In genomic region chr5:140362875-140363630, GRCh38 we compare ENCODE assay signal across 1 cellular context.
TF ChIP-seq lines count a peak whose summit lies in the region.

No MANE protein-coding gene starts in this region.

TF ChIP-seq in HepG2, 621 proteins besides CTCF, POLR2A, EP300 and RAD21 (continued from another document and continues in another):
- TF ChIP-seq, protein P1, sequence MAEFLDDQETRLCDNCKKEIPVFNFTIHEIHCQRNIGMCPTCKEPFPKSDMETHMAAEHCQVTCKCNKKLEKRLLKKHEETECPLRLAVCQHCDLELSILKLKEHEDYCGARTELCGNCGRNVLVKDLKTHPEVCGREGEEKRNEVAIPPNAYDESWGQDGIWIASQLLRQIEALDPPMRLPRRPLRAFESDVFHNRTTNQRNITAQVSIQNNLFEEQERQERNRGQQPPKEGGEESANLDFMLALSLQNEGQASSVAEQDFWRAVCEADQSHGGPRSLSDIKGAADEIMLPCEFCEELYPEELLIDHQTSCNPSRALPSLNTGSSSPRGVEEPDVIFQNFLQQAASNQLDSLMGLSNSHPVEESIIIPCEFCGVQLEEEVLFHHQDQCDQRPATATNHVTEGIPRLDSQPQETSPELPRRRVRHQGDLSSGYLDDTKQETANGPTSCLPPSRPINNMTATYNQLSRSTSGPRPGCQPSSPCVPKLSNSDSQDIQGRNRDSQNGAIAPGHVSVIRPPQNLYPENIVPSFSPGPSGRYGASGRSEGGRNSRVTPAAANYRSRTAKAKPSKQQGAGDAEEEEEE (CRISPR knock-in tag; IDR thresholded peaks at IDR 0.05; ENCODE audit: borderline replicate concordance): 0 out of 2 replicates have a peak, but pooled peaks have one; percentile 51
- TF ChIP-seq ZMYM4 (CRISPR knock-in tag; IDR thresholded peaks at IDR 0.05) (peak; percentile 81; the same call in 1 of the 2 replicates), NBN (conservative IDR thresholded peaks at IDR 0.05) (no peak), CBX5 (CRISPR knock-in tag; IDR thresholded peaks at IDR 0.05; ENCODE audit: borderline replicate concordance) (no peak), ZEB1 (IDR thresholded peaks at IDR 0.05; ENCODE audit: insufficient replicate concordance, low read depth) (no peak), ZNF776 (CRISPR knock-in tag; IDR thresholded peaks at IDR 0.05) (0 out of 2 replicates have a peak, but pooled peaks have one; percentile 53), ZNF337 (CRISPR knock-in tag; IDR thresholded peaks at IDR 0.05; ENCODE audit: borderline replicate concordance, low read depth) (no peak), CEBPG (CRISPR knock-in tag; IDR thresholded peaks at IDR 0.05) (0 out of 2 replicates have a peak, but pooled peaks have one; percentile 22), SOX6 (IDR thresholded peaks at IDR 0.05) (no peak), SOX6 (CRISPR knock-in tag; IDR thresholded peaks at IDR 0.05) (peak; percentile 52), RBM39 (IDR thresholded peaks at IDR 0.05; ENCODE audit: low read depth, low read length, poor library complexity, severe bottlenecking) (peak; percentile 55), TCF12 (IDR thresholded peaks at IDR 0.05) (no peak), TCF12 (CRISPR knock-in tag; IDR thresholded peaks at IDR 0.05) (no peak), MED13 (CRISPR knock-in tag; IDR thresholded peaks at IDR 0.05) (no peak), AGO1 (IDR thresholded peaks at IDR 0.05; ENCODE audit: low read depth, low read length, poor library complexity, severe bottlenecking) (no peak), ONECUT2 (CRISPR knock-in tag; IDR thresholded peaks at IDR 0.05) (no peak), MIER3 (CRISPR knock-in tag; IDR thresholded peaks at IDR 0.05; ENCODE audit: borderline replicate concordance) (peak; percentile 65; the same call in 1 of the 2 replicates), ZFP36L1 (CRISPR knock-in tag; IDR thresholded peaks at IDR 0.05) (no peak), MEIS2 (CRISPR knock-in tag; IDR thresholded peaks at IDR 0.05) (no peak), ZNF44 (CRISPR knock-in tag; IDR thresholded peaks at IDR 0.05) (no peak), EED (CRISPR knock-in tag; IDR thresholded peaks at IDR 0.05) (no peak), ZNF687 (CRISPR knock-in tag; IDR thresholded peaks at IDR 0.05) (peak; percentile 81), ADNP (CRISPR knock-in tag; IDR thresholded peaks at IDR 0.05) (no peak), ZNF790 (CRISPR knock-in tag; IDR thresholded peaks at IDR 0.05; ENCODE audit: borderline replicate concordance) (0 out of 2 replicates have a peak, but pooled peaks have one; percentile 71), ZBTB21 (CRISPR knock-in tag; IDR thresholded peaks at IDR 0.05) (no peak), CCDC6 (CRISPR knock-in tag; IDR thresholded peaks at IDR 0.05) (no peak), ZFP1 (CRISPR knock-in tag; IDR thresholded peaks at IDR 0.05) (no peak), ZNF674 (CRISPR knock-in tag; IDR thresholded peaks at IDR 0.05; ENCODE audit: low read depth) (no peak), SKI (IDR thresholded peaks at IDR 0.05; ENCODE audit: partially characterized antibody) (peak; percentile 40), SNRNP70 (IDR thresholded peaks at IDR 0.05; ENCODE audit: low read depth, low read length) (no peak), ZNF564 (CRISPR knock-in tag; IDR thresholded peaks at IDR 0.05) (no peak), ZNF644 (CRISPR knock-in tag; IDR thresholded peaks at IDR 0.05; ENCODE audit: low read depth) (0 out of 2 replicates have a peak, but pooled peaks have one; percentile 17), CC2D1A (CRISPR knock-in tag; IDR thresholded peaks at IDR 0.05) (no peak), MAZ (IDR thresholded peaks at IDR 0.05; ENCODE audit: borderline replicate concordance, low read depth, low read length) (no peak), MAZ (CRISPR knock-in tag; IDR thresholded peaks at IDR 0.05; ENCODE audit: low read depth) (peak; percentile 53; the same call in 1 of the 2 replicates), ZNF253 (CRISPR knock-in tag; IDR thresholded peaks at IDR 0.05; ENCODE audit: borderline replicate concordance) (no peak), TFDP1 (CRISPR knock-in tag; IDR thresholded peaks at IDR 0.05; ENCODE audit: borderline replicate concordance) (peak; percentile 63; the same call in 1 of the 2 replicates), ZNF124 (CRISPR knock-in tag; IDR thresholded peaks at IDR 0.05) (0 out of 2 replicates have a peak, but pooled peaks have one; percentile 31), HOXA3 (CRISPR knock-in tag; IDR thresholded peaks at IDR 0.05) (peak; percentile 72; the same call in 1 of the 2 replicates), ZSCAN29 (CRISPR knock-in tag; conservative IDR thresholded peaks at IDR 0.05) (no peak), ZNF615 (CRISPR knock-in tag; IDR thresholded peaks at IDR 0.05; ENCODE audit: borderline replicate concordance) (no peak), SP4 (CRISPR knock-in tag; IDR thresholded peaks at IDR 0.05) (no peak), HIVEP1 (CRISPR knock-in tag; IDR thresholded peaks at IDR 0.05) (peak; percentile 96), ZBTB34 (CRISPR knock-in tag; IDR thresholded peaks at IDR 0.05) (0 out of 2 replicates have a peak, but pooled peaks have one; percentile 26), GABPA (IDR thresholded peaks at IDR 0.05; ENCODE audit: low read depth, low read length) (no peak), GABPA (CRISPR knock-in tag; IDR thresholded peaks at IDR 0.05; ENCODE audit: low read depth) (no peak), TCF7 (IDR thresholded peaks at IDR 0.05; ENCODE audit: low read depth) (peak; percentile 72), PAWR (CRISPR knock-in tag; IDR thresholded peaks at IDR 0.05; ENCODE audit: borderline replicate concordance) (no peak), ZFP91 (CRISPR knock-in tag; IDR thresholded peaks at IDR 0.05; ENCODE audit: borderline replicate concordance) (peak; percentile 89), ZNF614 (CRISPR knock-in tag; IDR thresholded peaks at IDR 0.05; ENCODE audit: borderline replicate concordance) (0 out of 2 replicates have a peak, but pooled peaks have one; percentile 67), IRX3 (CRISPR knock-in tag; IDR thresholded peaks at IDR 0.05; ENCODE audit: borderline replicate concordance, low read depth) (peak; percentile 51; the same call in 1 of the 2 replicates)
- TF ChIP-seq, protein P2, sequence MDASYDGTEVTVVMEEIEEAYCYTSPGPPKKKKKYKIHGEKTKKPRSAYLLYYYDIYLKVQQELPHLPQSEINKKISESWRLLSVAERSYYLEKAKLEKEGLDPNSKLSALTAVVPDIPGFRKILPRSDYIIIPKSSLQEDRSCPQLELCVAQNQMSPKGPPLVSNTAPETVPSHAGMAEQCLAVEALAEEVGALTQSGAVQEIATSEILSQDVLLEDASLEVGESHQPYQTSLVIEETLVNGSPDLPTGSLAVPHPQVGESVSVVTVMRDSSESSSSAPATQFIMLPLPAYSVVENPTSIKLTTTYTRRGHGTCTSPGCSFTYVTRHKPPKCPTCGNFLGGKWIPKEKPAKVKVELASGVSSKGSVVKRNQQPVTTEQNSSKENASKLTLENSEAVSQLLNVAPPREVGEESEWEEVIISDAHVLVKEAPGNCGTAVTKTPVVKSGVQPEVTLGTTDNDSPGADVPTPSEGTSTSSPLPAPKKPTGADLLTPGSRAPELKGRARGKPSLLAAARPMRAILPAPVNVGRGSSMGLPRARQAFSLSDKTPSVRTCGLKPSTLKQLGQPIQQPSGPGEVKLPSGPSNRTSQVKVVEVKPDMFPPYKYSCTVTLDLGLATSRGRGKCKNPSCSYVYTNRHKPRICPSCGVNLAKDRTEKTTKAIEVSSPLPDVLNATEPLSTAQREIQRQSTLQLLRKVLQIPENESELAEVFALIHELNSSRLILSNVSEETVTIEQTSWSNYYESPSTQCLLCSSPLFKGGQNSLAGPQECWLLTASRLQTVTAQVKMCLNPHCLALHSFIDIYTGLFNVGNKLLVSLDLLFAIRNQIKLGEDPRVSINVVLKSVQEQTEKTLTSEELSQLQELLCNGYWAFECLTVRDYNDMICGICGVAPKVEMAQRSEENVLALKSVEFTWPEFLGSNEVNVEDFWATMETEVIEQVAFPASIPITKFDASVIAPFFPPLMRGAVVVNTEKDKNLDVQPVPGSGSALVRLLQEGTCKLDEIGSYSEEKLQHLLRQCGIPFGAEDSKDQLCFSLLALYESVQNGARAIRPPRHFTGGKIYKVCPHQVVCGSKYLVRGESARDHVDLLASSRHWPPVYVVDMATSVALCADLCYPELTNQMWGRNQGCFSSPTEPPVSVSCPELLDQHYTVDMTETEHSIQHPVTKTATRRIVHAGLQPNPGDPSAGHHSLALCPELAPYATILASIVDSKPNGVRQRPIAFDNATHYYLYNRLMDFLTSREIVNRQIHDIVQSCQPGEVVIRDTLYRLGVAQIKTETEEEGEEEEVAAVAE (CRISPR knock-in tag; IDR thresholded peaks at IDR 0.05; ENCODE audit: borderline replicate concordance): 0 out of 2 replicates have a peak, but pooled peaks have one; percentile 40
- TF ChIP-seq, protein P3, sequence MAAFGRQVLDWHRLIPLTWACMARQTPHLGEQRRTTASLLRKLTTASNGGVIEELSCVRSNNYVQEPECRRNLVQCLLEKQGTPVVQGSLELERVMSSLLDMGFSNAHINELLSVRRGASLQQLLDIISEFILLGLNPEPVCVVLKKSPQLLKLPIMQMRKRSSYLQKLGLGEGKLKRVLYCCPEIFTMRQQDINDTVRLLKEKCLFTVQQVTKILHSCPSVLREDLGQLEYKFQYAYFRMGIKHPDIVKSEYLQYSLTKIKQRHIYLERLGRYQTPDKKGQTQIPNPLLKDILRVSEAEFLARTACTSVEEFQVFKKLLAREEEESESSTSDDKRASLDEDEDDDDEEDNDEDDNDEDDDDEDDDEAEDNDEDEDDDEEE (CRISPR knock-in tag; IDR thresholded peaks at IDR 0.05): no peak
- TF ChIP-seq, protein P4, sequence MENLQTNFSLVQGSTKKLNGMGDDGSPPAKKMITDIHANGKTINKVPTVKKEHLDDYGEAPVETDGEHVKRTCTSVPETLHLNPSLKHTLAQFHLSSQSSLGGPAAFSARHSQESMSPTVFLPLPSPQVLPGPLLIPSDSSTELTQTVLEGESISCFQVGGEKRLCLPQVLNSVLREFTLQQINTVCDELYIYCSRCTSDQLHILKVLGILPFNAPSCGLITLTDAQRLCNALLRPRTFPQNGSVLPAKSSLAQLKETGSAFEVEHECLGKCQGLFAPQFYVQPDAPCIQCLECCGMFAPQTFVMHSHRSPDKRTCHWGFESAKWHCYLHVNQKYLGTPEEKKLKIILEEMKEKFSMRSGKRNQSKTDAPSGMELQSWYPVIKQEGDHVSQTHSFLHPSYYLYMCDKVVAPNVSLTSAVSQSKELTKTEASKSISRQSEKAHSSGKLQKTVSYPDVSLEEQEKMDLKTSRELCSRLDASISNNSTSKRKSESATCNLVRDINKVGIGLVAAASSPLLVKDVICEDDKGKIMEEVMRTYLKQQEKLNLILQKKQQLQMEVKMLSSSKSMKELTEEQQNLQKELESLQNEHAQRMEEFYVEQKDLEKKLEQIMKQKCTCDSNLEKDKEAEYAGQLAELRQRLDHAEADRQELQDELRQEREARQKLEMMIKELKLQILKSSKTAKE (CRISPR knock-in tag; IDR thresholded peaks at IDR 0.05; ENCODE audit: borderline replicate concordance): peak; percentile 66; the same call in 1 of the 2 replicates
